ENCODE assay signal across 31 cellular contexts in genomic region chr10:99999319-100000108, GRCh38. TPM values are rescaled to one million over a fixed set of nuclear protein-coding genes. Genes with fewer than 3 reads are reported as not detected.
A peak's percentile ranks its signal among the peaks of the same experiment; 100 is the strongest.
DNase-seq lines count a peak whose midpoint lies in the region; ATAC-seq and TF ChIP-seq lines count a peak whose summit lies in the region.
"Had no signal": no experiment of that assay in that cellular context is flagged by ENCODE, and none has a peak within 500 bp of the region (broad histone marks: within the 10 kb centered on the region; RNA-seq: fewer than 3 reads in every experiment).

No MANE protein-coding gene starts in this region.

- intact Hi-C loops in esophagus muscularis mucosa (cut with DNase I) (no loop called here), psoas muscle (cut with DNase I) (no loop called here)

- H3K36me3 ChIP-seq in ACC112 (ENCODE audit: insufficient read depth, low read length): peaks cover 10% of the 10 kb centered on the region
- no peaks in the 10 kb centered on the region for H3K36me3 ChIP-seq in MM.1S (replicated peaks; ENCODE audit: insufficient read depth, low read length)
- H3K36me3 ChIP-seq in esophagus muscularis mucosa: no peaks in the 10 kb centered on the region
- H3K36me3 ChIP-seq in psoas muscle (ENCODE audit: insufficient read depth in 1 of 2, low read depth in 1 of 2): no peaks in the 10 kb centered on the region
- H3K36me3 ChIP-seq: adrenal gland, HAP-1 had no signal

- H2AFZ ChIP-seq in ACC112 (ENCODE audit: low read length, unreplicated experiment): no peak overlapping the region
- no peak overlapping the region for H2AFZ ChIP-seq in MM.1S (ENCODE audit: low read length)

- peak overlapping the region; percentile 6; the same call in 1 of the 2 replicates for H3K4me2 ChIP-seq in MM.1S (ENCODE audit: low read depth, low read length)

- peak in 2 of 4 donors; percentile 39 to 64 for ATAC-seq in psoas muscle
- ATAC-seq in GM18873 (IDR thresholded peaks at IDR 0.05; ENCODE audit: low FRiP score, unreplicated experiment): no peak
- ATAC-seq in GM19324 (IDR thresholded peaks at IDR 0.05; ENCODE audit: low FRiP score, unreplicated experiment): no peak
- ATAC-seq: activated CD4-positive, alpha-beta T cell treated with anti-CD3 and anti-CD28 coated beads for 36 hours; activated CD8-positive, alpha-beta T cell treated with anti-CD3 and anti-CD28 coated beads for 36 hours; left colon; PC-3; Right ventricle myocardium inferior had no signal

- no peak overlapping the region for H3K9ac ChIP-seq in MM.1S (ENCODE audit: low read length)

- H4K20me1 ChIP-seq in MM.1S (ENCODE audit: insufficient read depth, low read length): no peaks in the 10 kb centered on the region

- H3K79me2 ChIP-seq in ACC112 (ENCODE audit: control insufficient read depth, insufficient read depth, low read length, unreplicated experiment): peaks cover 97% of the 10 kb centered on the region
- H3K79me2 ChIP-seq in MM.1S (ENCODE audit: low read length): peaks cover 7% of the 10 kb centered on the region; the same call in 1 of the 2 replicates

- no peaks in the 10 kb centered on the region for H3K9me2 ChIP-seq in MM.1S (replicated peaks; ENCODE audit: insufficient read depth, low read length)

- peaks cover 66% of the 10 kb centered on the region for H3K4me1 ChIP-seq in ACC112 (ENCODE audit: control insufficient read depth, insufficient read depth, low read length, unreplicated experiment)
- H3K4me1 ChIP-seq in MM.1S (ENCODE audit: low read length): peaks cover 16% of the 10 kb centered on the region
- peaks cover 21 to 92% (median 81%) of the 10 kb centered on the region in 4 donors for H3K4me1 ChIP-seq in esophagus muscularis mucosa
- H3K4me1 ChIP-seq in psoas muscle: peaks cover 72% of the 10 kb centered on the region

- H3K9me3 ChIP-seq in MM.1S (replicated peaks; ENCODE audit: insufficient read depth, low read length) (no peaks in the 10 kb centered on the region), esophagus muscularis mucosa (no peaks in the 10 kb centered on the region), psoas muscle (no peaks in the 10 kb centered on the region)
- H3K9me3 ChIP-seq: adrenal gland, HAP-1, MG63 had no signal

- TF ChIP-seq POLR2A in esophagus muscularis mucosa (IDR thresholded peaks at IDR 0.05; ENCODE audit: low read depth): no peak

- 61% methylated on average over 8 of the region's 8 CpGs for WGBS in esophagus muscularis mucosa
- 65 to 76% (median 68%) methylated on average over 8 of the region's 8 CpGs for WGBS in psoas muscle, 3 donors

- TF ChIP-seq EP300 in esophagus muscularis mucosa (IDR thresholded peaks at IDR 0.05): no peak

- DNase-seq in MM.1S (peak; percentile 59), esophagus muscularis mucosa (ENCODE audit: extremely low spot score) (no peak), psoas muscle (no peak), D341Med (ENCODE audit: low spot score) (no peak), DMS53 (lab: John Stamatoyannopoulos, UW) (no peak)
- DNase-seq: ACHN; activated CD4-positive, alpha-beta T cell treated with anti-CD3 and anti-CD28 coated beads for 36 hours; activated CD8-positive, alpha-beta memory T cell treated with anti-CD3 and anti-CD28 coated beads, Interleukin-2, amount 50 U/mL, for 48 hours; activated CD8-positive, alpha-beta T cell treated with anti-CD3 and anti-CD28 coated beads for 36 hours; activated naive CD4-positive, alpha-beta T cell treated with anti-CD3 and anti-CD28 coated beads for 36 hours; adrenal gland; brain microvascular endothelial cell; CD4-positive, alpha-beta memory T cell; hypothalamus; KG1; left colon; MG63; NCI-H1105 treated with DMSO at 0.1 percent for 48 hours; NCI-H187 treated with DMSO at 0.1 percent for 48 hours; NCI-H524 treated with DMSO at 0.1 percent for 48 hours; nucleus accumbens; PC-3; small intestine; stimulated activated naive CD4-positive, alpha-beta T cell treated with Interleukin-2 at 50 U/mL for 16 hours; T-helper 2 cell had no signal

- H3K27ac ChIP-seq in ACC112 (ENCODE audit: low read depth, low read length): 0 out of 2 replicates have a peak overlapping the region, but pooled peaks have one; percentile 16
- H3K27ac ChIP-seq in MM.1S (ENCODE audit: low read length): no peak overlapping the region
- peak overlapping the region in 3 of 4 donors; percentile 13 to 59 (median 57) for H3K27ac ChIP-seq in esophagus muscularis mucosa (replicated peaks in 1 of 4)
- peak overlapping the region; percentile 80 for H3K27ac ChIP-seq in psoas muscle
- H3K27ac ChIP-seq: adrenal gland, brain microvascular endothelial cell, HL-60 had no signal

- TF ChIP-seq CTCF in MM.1S (IDR thresholded peaks at IDR 0.05; ENCODE audit: low read length) (no peak), esophagus muscularis mucosa (IDR thresholded peaks at IDR 0.05) (no peak), psoas muscle (IDR thresholded peaks at IDR 0.05) (no peak)

- H3K27me3 ChIP-seq in ACC112 (ENCODE audit: insufficient read depth, low read length) (no peaks in the 10 kb centered on the region), MM.1S (replicated peaks; ENCODE audit: insufficient read depth, low read length) (no peaks in the 10 kb centered on the region), esophagus muscularis mucosa (no peaks in the 10 kb centered on the region), psoas muscle (ENCODE audit: insufficient read depth in 3 of 3, low read length in 2 of 3) (no peaks in the 10 kb centered on the region)
- H3K27me3 ChIP-seq: adrenal gland, brain microvascular endothelial cell, MG63 had no signal

- no peak overlapping the region for H3K4me3 ChIP-seq in ACC112 (ENCODE audit: low read depth, low read length)
- no peak overlapping the region for H3K4me3 ChIP-seq in MM.1S (ENCODE audit: low read length)
- H3K4me3 ChIP-seq in esophagus muscularis mucosa: peak overlapping the region in 1 of 4 donors; percentile 7
- H3K4me3 ChIP-seq in psoas muscle: peak overlapping the region; percentile 37
- H3K4me3 ChIP-seq: adrenal gland, HAP-1, MG63 had no signal

- H3F3A ChIP-seq in MM.1S (ENCODE audit: insufficient read depth, low read length): no peaks in the 10 kb centered on the region

RNA-seq across cellular contexts. Expression of gene DNMBP, which starts 10.2 kb away (rescaled TPM):
- 10 to 100 TPM; 14.5 to 21.6 (median 17.4) TPM for total RNA-seq in esophagus muscularis mucosa
- total RNA-seq in psoas muscle: 10 to 100 TPM; 10.7 to 16.9 (median 12.4) TPM
- polyA plus RNA-seq in psoas muscle: 10 to 100 TPM in 1 of 3 donors, 1 to 10 TPM in 2; 6.2 to 11.0 (median 8.3) TPM
